ENCODE assay signal across 11 cellular contexts in genomic region chr12:130519-130918, GRCh38.
"Had no signal": no experiment of that assay in that cellular context is flagged by ENCODE, and none has a peak within 500 bp of the region (broad histone marks: within the 10 kb centered on the region; RNA-seq: fewer than 3 reads in every experiment).

No MANE protein-coding gene starts in this region.

- H3K4me2 ChIP-seq: GM23338 had no signal

- H2AFZ ChIP-seq: GM23248, GM23338 had no signal

- H3K27ac ChIP-seq: GM23248 had no signal

- H3K9me3 ChIP-seq: HAP-1 had no signal

- H3K36me3 ChIP-seq: HAP-1 had no signal

- H3K4me1 ChIP-seq: HAP-1 had no signal

- DNase-seq: GM23248, GOT3, H7, H9, HCEC 1CT, HFFc6 had no signal

- FAIRE-seq: H1, H54 had no signal

- ATAC-seq: GM23338, HCT116 had no signal

- H3K9ac ChIP-seq: GM23248 had no signal

- H3K4me3 ChIP-seq: GM23248, GM23338, HAP-1 had no signal
